Comparison of ENCODE assay signal across 9 cellular contexts in the genomic region with DNA sequence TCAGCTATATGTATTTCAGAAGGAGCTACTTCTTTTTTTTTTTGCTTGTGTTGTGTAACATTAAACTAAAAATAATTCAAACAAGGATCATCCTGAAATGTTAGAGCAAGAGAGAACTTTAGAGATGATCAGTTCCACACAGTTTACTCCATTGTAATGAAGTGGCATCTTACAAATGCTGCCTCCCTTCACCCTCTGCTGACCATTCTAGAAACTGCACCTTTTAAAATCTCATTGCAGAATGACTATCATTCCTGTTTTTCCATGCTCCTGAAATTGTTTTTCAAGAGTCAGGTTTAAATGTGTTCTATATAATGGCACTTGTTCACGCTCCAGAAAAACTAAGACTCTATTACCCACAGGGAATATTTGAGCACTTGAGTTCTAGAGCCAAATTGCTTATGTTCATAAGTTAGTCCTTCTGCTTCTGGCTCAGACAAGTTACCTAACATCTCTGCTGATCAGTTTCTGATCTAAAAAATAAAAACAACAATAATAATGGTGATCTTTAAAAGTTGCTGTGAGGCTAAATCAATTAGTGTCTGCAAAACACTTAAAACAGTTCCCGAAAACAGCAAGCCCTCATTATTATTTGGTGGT. TPM values are rescaled to one million over a fixed set of nuclear protein-coding genes. Genes with fewer than 3 reads are reported as not detected.
DNase-seq lines count a peak whose midpoint lies in the region; ATAC-seq and TF ChIP-seq lines count a peak whose summit lies in the region.
"Had no signal": no experiment of that assay in that cellular context is flagged by ENCODE, and none has a peak within 500 bp of the region (broad histone marks: within the 10 kb centered on the region; RNA-seq: fewer than 3 reads in every experiment).

No MANE protein-coding gene starts in this region.

- DNase-seq in NCI-H1417 (lab: John Stamatoyannopoulos, UW) (peak; percentile 9 to 65 (median 41)), NCI-H1417 treated with DMSO at 0.1 percent for 48 hours (lab: John Stamatoyannopoulos, UW) (no peak), H7 (peak; percentile 14), NCI-H146 (lab: John Stamatoyannopoulos, UW) (peak; percentile 40), astrocyte of the spinal cord (ENCODE audit: low read depth, low spot score) (peak; percentile 58), left kidney (ENCODE audit: low read depth, low spot score) (peak; percentile 60), KG1 (lab: John Stamatoyannopoulos, UW) (no peak)

- no peak overlapping the region for H3K4me3 ChIP-seq in H7 (ENCODE audit: insufficient read depth, low read depth, low read length)
- H3K4me3 ChIP-seq in astrocyte of the spinal cord (ENCODE audit: low read depth, low read length) = no peak overlapping the region
- H3K4me3 ChIP-seq: BLaER1 treated with 17β-estradiol and CSF1 and Interleukin-3, amounts not matched to agents 10 nM and 100 nM had no signal

- H3K27me3 ChIP-seq in H7 (ENCODE audit: control insufficient read depth, insufficient read depth, low read length) = no peaks in the 10 kb centered on the region
- H3K27me3 ChIP-seq: BLaER1 treated with 17β-estradiol and CSF1 and Interleukin-3, amounts not matched to agents 10 nM and 100 nM had no signal

- no peaks in the 10 kb centered on the region for H3K36me3 ChIP-seq in H7 (replicated peaks; ENCODE audit: control insufficient read depth, insufficient read depth, low read length)
- H3K36me3 ChIP-seq: BLaER1 treated with 17β-estradiol and CSF1 and Interleukin-3, amounts not matched to agents 10 nM and 100 nM had no signal

- peak; percentile 73 for TF ChIP-seq CTCF in astrocyte of the spinal cord (IDR thresholded peaks at IDR 0.05; ENCODE audit: low read depth, low read length)

- no peak for ATAC-seq in HG03457 (IDR thresholded peaks at IDR 0.05; ENCODE audit: unreplicated experiment)

- in situ Hi-C loops in astrocyte of the spinal cord (cut with HindIII; ENCODE audit: low sequenced_read_pairs) = no loop called here

RNA-seq across cellular contexts. Expression of a gene that starts 21.5 kb away (rescaled TPM):
- total RNA-seq in H7 (2014; rRNA removed; shearing (Covaris generic)) = 4.5 and 8.0 TPM in 2 replicates

Comparison
In these comparisons a context has a peak if more than half of its experiments do, and no peak if none do; other contexts are left out.
1. DNase-seq: peak in NCI-H1417 (3 of 3), H7 (single experiment), NCI-H146 (single experiment), astrocyte of the spinal cord (single experiment) and left kidney (single experiment); none in NCI-H1417 treated with DMSO at 0.1 percent for 48 hours (single experiment) and KG1 (single experiment).